Comparison of ENCODE assay signal across 8 cellular contexts in the genomic region with DNA sequence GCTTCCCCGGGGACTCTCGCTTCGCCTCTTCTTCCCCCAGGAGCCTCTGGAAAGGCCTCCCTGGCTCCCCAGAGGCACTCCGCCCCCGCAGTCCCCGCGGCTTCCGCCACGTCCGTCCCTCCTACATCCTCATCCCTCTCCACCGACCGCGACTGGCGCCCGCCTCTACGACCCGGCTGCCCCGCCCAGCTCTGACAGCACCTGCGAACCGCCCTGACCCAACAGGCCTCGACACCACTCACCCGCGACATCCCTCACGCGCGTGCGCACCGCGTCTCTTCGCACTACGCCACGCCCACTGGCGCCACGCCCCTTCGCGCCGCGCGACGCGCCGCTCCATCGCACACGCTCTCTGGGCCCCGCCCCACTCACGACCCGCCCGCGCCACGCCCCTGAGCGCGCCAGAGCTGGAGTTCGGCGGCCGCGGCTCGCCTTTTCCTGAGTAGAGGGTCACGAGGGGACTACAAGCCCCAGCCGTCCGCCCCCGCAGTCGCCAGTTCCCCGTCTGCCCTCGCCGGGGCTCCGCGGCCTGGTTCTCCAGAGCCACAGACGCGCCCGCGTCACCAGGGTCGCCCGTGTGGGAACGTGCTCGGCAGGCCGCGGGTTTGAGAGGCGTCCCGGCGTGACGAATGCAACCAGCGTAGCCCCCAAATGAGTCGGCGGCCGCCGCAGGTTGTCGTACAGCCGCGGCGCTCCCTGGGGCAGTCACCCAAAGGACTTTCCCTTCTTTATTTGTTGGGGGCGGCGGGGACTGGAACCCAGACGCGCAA. TPM values are rescaled to one million over a fixed set of nuclear protein-coding genes. Genes with fewer than 3 reads are reported as not detected.
DNase-seq lines count a peak whose midpoint lies in the region; ATAC-seq, FAIRE-seq and TF ChIP-seq lines count a peak whose summit lies in the region.

No MANE protein-coding gene starts in this region.

- no peaks in the 10 kb centered on the region for H3K79me2 ChIP-seq in parathyroid adenoma

- POLR2A ChIA-PET in activated naive CD8-positive, alpha-beta T cell treated with anti-CD3 and anti-CD28 coated beads, Interleukin-2, amount 10 ng/mL, durations not matched to agents 7 days and 5 days (lab: Charles Lee), result interaction anchor here (0.6 to 3.6 kb wide), 18 partner anchors 8 to 198 kb away, joined by 3 to 88 read pairs (median 4); a partner anchor contains a TSS

- TF ChIP-seq CTCF in parathyroid adenoma (IDR thresholded peaks at IDR 0.05) (no peak), tibial artery (IDR thresholded peaks at IDR 0.05) (peak in 1 of 2 experiments; percentile 19)

- no peaks in the 10 kb centered on the region for H3K36me3 ChIP-seq in parathyroid adenoma (ENCODE audit: control insufficient read depth, insufficient read depth, low read length)
- H3K36me3 ChIP-seq in tibial artery, result peaks cover 0 to 18% (median 8%) of the 10 kb centered on the region in 3 donors

- H3K27me3 Mint-ChIP-seq in activated naive CD8-positive, alpha-beta T cell treated with anti-CD3 and anti-CD28 coated beads, Interleukin-2, amount 10 ng/mL, durations not matched to agents 7 days and 5 days, result no peaks in the 10 kb centered on the region

- H3K27ac Mint-ChIP-seq in activated naive CD8-positive, alpha-beta T cell treated with anti-CD3 and anti-CD28 coated beads, Interleukin-2, amount 10 ng/mL, durations not matched to agents 7 days and 5 days, result peak overlapping the region; percentile 98

- DNase-seq in GM12891 (ENCODE audit: insufficient read length, low spot score) (peak; percentile 70), NCI-H128 (lab: John Stamatoyannopoulos, UW; ENCODE audit: unreplicated experiment) (peak; percentile 85), SKM-1 treated with dmso at 0.1 percent for 144 hours (lab: John Stamatoyannopoulos, UW; ENCODE audit: unreplicated experiment) (peak; percentile 91), Right ventricle myocardium inferior (ENCODE audit: missing footprints) (peak; percentile 98), tibial artery (peak; percentile 91 to 97)
- peak; percentile 100 for DNase-seq in activated naive CD8-positive, alpha-beta T cell treated with anti-CD3 and anti-CD28 coated beads, Interleukin-2, amount 10 ng/mL, durations not matched to agents 7 days and 5 days

- ATAC-seq in HG02763 (IDR thresholded peaks at IDR 0.05; ENCODE audit: unreplicated experiment), result peak; percentile 84
- peak; percentile 89 for ATAC-seq in activated naive CD8-positive, alpha-beta T cell treated with anti-CD3 and anti-CD28 coated beads, Interleukin-2, amount 10 ng/mL, durations not matched to agents 7 days and 5 days (ENCODE audit: low read depth)
- peak; percentile 98 for ATAC-seq in Right ventricle myocardium inferior

- H3K4me1 Mint-ChIP-seq in activated naive CD8-positive, alpha-beta T cell treated with anti-CD3 and anti-CD28 coated beads, Interleukin-2, amount 10 ng/mL, durations not matched to agents 7 days and 5 days, result peaks cover 28% of the 10 kb centered on the region

- H3K9ac ChIP-seq in parathyroid adenoma, result peak overlapping the region; percentile 72

- H3K27ac ChIP-seq in parathyroid adenoma (peak overlapping the region; percentile 96), tibial artery (peak overlapping the region; percentile 99)

- peak overlapping the region; percentile 96 for H3K4me2 ChIP-seq in parathyroid adenoma (ENCODE audit: low read length)

- H3K9me3 ChIP-seq in parathyroid adenoma (ENCODE audit: control insufficient read depth, low read length) (no peaks in the 10 kb centered on the region), tibial artery (no peaks in the 10 kb centered on the region)

- FAIRE-seq in GM12891 (lab: Jason Lieb, UNC), result peak; percentile 100

- peak overlapping the region; percentile 98 for H3K4me3 Mint-ChIP-seq in activated naive CD8-positive, alpha-beta T cell treated with anti-CD3 and anti-CD28 coated beads, Interleukin-2, amount 10 ng/mL, durations not matched to agents 7 days and 5 days

- H3K4me3 ChIP-seq in parathyroid adenoma (ENCODE audit: low read depth, low read length), result peak overlapping the region; percentile 96
- peak overlapping the region; percentile 80 to 95 for H3K4me3 ChIP-seq in tibial artery

- peak overlapping the region; percentile 93 for H2AFZ ChIP-seq in parathyroid adenoma

- H3K4me1 ChIP-seq in parathyroid adenoma, result peaks cover 7% of the 10 kb centered on the region
- H3K4me1 ChIP-seq in tibial artery, result peaks cover 0 to 20% (median 12%) of the 10 kb centered on the region in 4 donors

- H3K9me3 Mint-ChIP-seq in activated naive CD8-positive, alpha-beta T cell treated with anti-CD3 and anti-CD28 coated beads, Interleukin-2, amount 10 ng/mL, durations not matched to agents 7 days and 5 days, result no peaks in the 10 kb centered on the region

- H3K27me3 ChIP-seq in parathyroid adenoma (ENCODE audit: control insufficient read depth, insufficient read depth, low read length) (no peaks in the 10 kb centered on the region), tibial artery (no peaks in the 10 kb centered on the region)

- TF ChIP-seq POLR2A in GM12891 (IDR thresholded peaks at IDR 0.05; ENCODE audit: low read depth, low read length), result peak; percentile 52; the same call in 1 of the 2 replicates

- intact Hi-C loops in Right ventricle myocardium inferior (cut with DNase I) (loop anchor here (1.0 kb wide), 1 partner anchor 81 kb away; a partner anchor contains a TSS), tibial artery (cut with DNase I; ENCODE audit: low total_unique reads) (loop anchor here (1.0 to 10.0 kb wide), 2 partner anchors 81 to 129 kb away; a partner anchor contains a TSS)

- peaks cover 11% of the 10 kb centered on the region for H3K36me3 Mint-ChIP-seq in activated naive CD8-positive, alpha-beta T cell treated with anti-CD3 and anti-CD28 coated beads, Interleukin-2, amount 10 ng/mL, durations not matched to agents 7 days and 5 days

TF ChIP-seq in GM12891, 5 proteins besides CTCF, POLR2A, EP300 and RAD21:
- TF ChIP-seq SPI1 (IDR thresholded peaks at IDR 0.05; ENCODE audit: low read depth, low read length), result peak; percentile 48
- peak; percentile 99 for TF ChIP-seq PAX5 (IDR thresholded peaks at IDR 0.05; ENCODE audit: insufficient read depth, low read length, severe bottlenecking)
- TF ChIP-seq POLR2AphosphoS5 (IDR thresholded peaks at IDR 0.05; ENCODE audit: low read depth, low read length), result no peak; the same call in 1 of the 2 replicates
- TF ChIP-seq POU2F2 (IDR thresholded peaks at IDR 0.05; ENCODE audit: low read depth, low read length), result peak; percentile 52; the same call in 1 of the 2 replicates

RNA-seq across cellular contexts. Expression of a gene that starts 56.2 kb away (rescaled TPM):
- 1.8 TPM for polyA plus RNA-seq in GM12891 (2012; ENCODE audit: low read depth, missing spikeins)
- 10 to 100 TPM; 18.4 to 20.5 TPM for total RNA-seq in activated naive CD8-positive, alpha-beta T cell treated with anti-CD3 and anti-CD28 coated beads, Interleukin-2, amount 10 ng/mL, durations not matched to agents 7 days and 5 days
- 1.4 TPM for total RNA-seq in Right ventricle myocardium inferior

Comparison
In these comparisons a context has a peak if more than half of its experiments do, and no peak if none do; other contexts are left out.
1. Peak in every context shown above with its lines: DNase-seq, ATAC-seq, H3K4me3 ChIP-seq and H3K27ac ChIP-seq.